ENCODE assay signal across 8 cellular contexts in genomic region chr1:86703696-86704455, GRCh38. TPM values are rescaled to one million over a fixed set of nuclear protein-coding genes. Genes with fewer than 3 reads are reported as not detected.
DNase-seq lines count a peak whose midpoint lies in the region; ATAC-seq and TF ChIP-seq lines count a peak whose summit lies in the region.

No MANE protein-coding gene starts in this region.

- H3K4me3 ChIP-seq in A673 (ENCODE audit: low read depth, low read length, poor library complexity, severe bottlenecking), result peak overlapping the region; percentile 98
- peak overlapping the region; percentile 87 for H3K4me3 ChIP-seq in fibroblast of the aortic adventitia (ENCODE audit: low read depth, low read length)
- peak overlapping the region; percentile 60 for H3K4me3 ChIP-seq in neural progenitor cell

- H3K9me3 Mint-ChIP-seq in activated CD8-positive, alpha-beta T cell treated with anti-CD3 and anti-CD28 coated beads, Interleukin-2, amount 10 ng/mL, durations not matched to agents 7 days and 5 days (ENCODE audit: insufficient read depth), result no peaks in the 10 kb centered on the region
- no peaks in the 10 kb centered on the region for H3K9me3 Mint-ChIP-seq in neural progenitor cell

- peaks cover 30% of the 10 kb centered on the region for H3K4me1 Mint-ChIP-seq in activated CD8-positive, alpha-beta T cell treated with anti-CD3 and anti-CD28 coated beads, Interleukin-2, amount 10 ng/mL, durations not matched to agents 7 days and 5 days (ENCODE audit: low read depth)
- H3K4me1 Mint-ChIP-seq in neural progenitor cell, result peaks cover 26% of the 10 kb centered on the region

- peaks cover 20% of the 10 kb centered on the region for H4K20me1 ChIP-seq in neural progenitor cell (ENCODE audit: low read depth)

- ATAC-seq in GM18508 (IDR thresholded peaks at IDR 0.05; ENCODE audit: insufficient read depth, unreplicated experiment) (peak; percentile 28), HG02981 (IDR thresholded peaks at IDR 0.05; ENCODE audit: unreplicated experiment) (peak; percentile 31)
- ATAC-seq in activated CD8-positive, alpha-beta T cell treated with anti-CD3 and anti-CD28 coated beads, Interleukin-2, amount 10 ng/mL, durations not matched to agents 7 days and 5 days, result peak; percentile 51

- intact Hi-C loops in A673 (cut with micrococcal nuclease; ENCODE audit: unreplicated experiment), result loop anchor here (2.0 to 10.0 kb wide), 3 partner anchors 38 to 381 kb away; no protein-coding TSS in a partner anchor

- no TSS peak for BruUV-seq in A673 (replicated peaks; lab: Mats Ljungman, UMichigan)

- CTCF ChIA-PET in A673 (lab: Charles Lee), result interaction anchor here (0.5 to 2.0 kb wide), 19 partner anchors 9 to 514 kb away, joined by 3 to 9 read pairs (median 4); no protein-coding TSS in a partner anchor
- CTCF ChIA-PET in activated CD8-positive, alpha-beta T cell treated with anti-CD3 and anti-CD28 coated beads, Interleukin-2, amount 10 ng/mL, durations not matched to agents 7 days and 5 days (lab: Charles Lee), result interaction anchor here (0.9 to 4.9 kb wide), 28 partner anchors 9 to 379 kb away, joined by 3 to 104 read pairs (median 6); partner anchors contain the start of genes HS2ST1, ODF2L and SELENOF

- H3K36me3 Mint-ChIP-seq in activated CD8-positive, alpha-beta T cell treated with anti-CD3 and anti-CD28 coated beads, Interleukin-2, amount 10 ng/mL, durations not matched to agents 7 days and 5 days (ENCODE audit: low read depth), result peaks cover 11% of the 10 kb centered on the region
- peaks cover 6% of the 10 kb centered on the region for H3K36me3 Mint-ChIP-seq in neural progenitor cell

- H3K27me3 ChIP-seq in A673 (replicated peaks; ENCODE audit: insufficient read depth, low read depth, low read length, poor library complexity) (no peaks in the 10 kb centered on the region), neural progenitor cell (no peaks in the 10 kb centered on the region)

- H3K4me2 ChIP-seq in neural progenitor cell, result peak overlapping the region; percentile 92

- H2AFZ ChIP-seq in neural progenitor cell (replicated peaks), result peak overlapping the region; percentile 70

- no peak overlapping the region for H3K9ac ChIP-seq in neural progenitor cell

- POLR2A ChIA-PET in A673 (lab: Charles Lee; ENCODE audit: low non-redundant PET), result no interaction called here
- POLR2A ChIA-PET in activated CD8-positive, alpha-beta T cell treated with anti-CD3 and anti-CD28 coated beads, Interleukin-2, amount 10 ng/mL, durations not matched to agents 7 days and 5 days (lab: Charles Lee), result interaction anchor here (0.6 to 4.0 kb wide), 18 partner anchors 8 to 1427 kb away, joined by 3 to 40 read pairs (median 4); partner anchors contain the start of genes BCL10, HS2ST1, ODF2L and SELENOF

- H3K4me1 ChIP-seq in A673 (ENCODE audit: insufficient read depth, low read length, poor library complexity, severe bottlenecking) (peaks cover 14% of the 10 kb centered on the region), neural progenitor cell (peaks cover 13% of the 10 kb centered on the region)

- H3K27me3 Mint-ChIP-seq in activated CD8-positive, alpha-beta T cell treated with anti-CD3 and anti-CD28 coated beads, Interleukin-2, amount 10 ng/mL, durations not matched to agents 7 days and 5 days (ENCODE audit: low read depth), result no peaks in the 10 kb centered on the region
- H3K27me3 Mint-ChIP-seq in neural progenitor cell (ENCODE audit: insufficient read depth, low read depth), result peaks cover 3% of the 10 kb centered on the region

- H3K79me2 ChIP-seq in neural progenitor cell (ENCODE audit: low read depth), result peaks cover 37% of the 10 kb centered on the region

- DNase-seq in A673 (ENCODE audit: low spot score), result no peak
- peak; percentile 68 for DNase-seq in NCI-H2196 treated with DMSO at 0.1 percent for 48 hours (lab: John Stamatoyannopoulos, UW; ENCODE audit: unreplicated experiment)
- peak; percentile 66 for DNase-seq in activated CD8-positive, alpha-beta T cell treated with anti-CD3 and anti-CD28 coated beads, Interleukin-2, amount 10 ng/mL, durations not matched to agents 7 days and 5 days
- DNase-seq in fibroblast of the aortic adventitia (ENCODE audit: low read depth), result no peak
- DNase-seq in neural progenitor cell (ENCODE audit: low spot score), result peak; percentile 73
- no peak for DNase-seq in GM19240 (ENCODE audit: insufficient read length, low spot score)

- H3K27ac ChIP-seq in A673 (ENCODE audit: low read depth, low read length, poor library complexity, severe bottlenecking), result peak overlapping the region; percentile 86
- no peak overlapping the region for H3K27ac ChIP-seq in neural progenitor cell

- peak overlapping the region; percentile 98 for H3K27ac Mint-ChIP-seq in activated CD8-positive, alpha-beta T cell treated with anti-CD3 and anti-CD28 coated beads, Interleukin-2, amount 10 ng/mL, durations not matched to agents 7 days and 5 days
- peak overlapping the region; percentile 76 for H3K27ac Mint-ChIP-seq in neural progenitor cell

- no peak for TF ChIP-seq CTCF in A673 (conservative IDR thresholded peaks at IDR 0.05; ENCODE audit: low read depth, low read length)
- TF ChIP-seq CTCF in fibroblast of the aortic adventitia (IDR thresholded peaks at IDR 0.05; ENCODE audit: insufficient read depth, low read length), result no peak
- TF ChIP-seq CTCF in neural progenitor cell (IDR thresholded peaks at IDR 0.05), result no peak

- H3K9me3 ChIP-seq in A673 (ENCODE audit: low read depth, low read length, poor library complexity, severe bottlenecking) (no peaks in the 10 kb centered on the region), neural progenitor cell (ENCODE audit: low read depth) (no peaks in the 10 kb centered on the region)

- H3K36me3 ChIP-seq in A673 (ENCODE audit: insufficient read depth, low read length, poor library complexity, severe bottlenecking) (no peaks in the 10 kb centered on the region), neural progenitor cell (no peaks in the 10 kb centered on the region)

- H3K4me3 Mint-ChIP-seq in activated CD8-positive, alpha-beta T cell treated with anti-CD3 and anti-CD28 coated beads, Interleukin-2, amount 10 ng/mL, durations not matched to agents 7 days and 5 days, result peak overlapping the region; percentile 89
- H3K4me3 Mint-ChIP-seq in neural progenitor cell, result peak overlapping the region; percentile 90

- peaks cover 24% of the 10 kb centered on the region for H3F3A ChIP-seq in neural progenitor cell (ENCODE audit: low read depth)

RNA-seq across cellular contexts. Expression of gene SH3GLB1, which starts 0.5 kb away (rescaled TPM):
- total RNA-seq in A673 (2021) (43.4 and 45.9 TPM in 2 replicates), fibroblast of the aortic adventitia (ENCODE audit: low replicate concordance) (85.3 and 89.5 TPM in 2 replicates), neural progenitor cell (ENCODE audit: low replicate concordance) (21.5 and 28.5 TPM in 2 replicates)
- 10 to 100 TPM; 66.9 to 69.2 TPM for total RNA-seq in activated CD8-positive, alpha-beta T cell treated with anti-CD3 and anti-CD28 coated beads, Interleukin-2, amount 10 ng/mL, durations not matched to agents 7 days and 5 days

Comparison
In these comparisons a context has a peak if more than half of its experiments do, and no peak if none do; other contexts are left out.
1. DNase-seq: peak in NCI-H2196 treated with DMSO at 0.1 percent for 48 hours (single experiment), activated CD8-positive, alpha-beta T cell treated with anti-CD3 and anti-CD28 coated beads, Interleukin-2, amount 10 ng/mL, durations not matched to agents 7 days and 5 days (single experiment) and neural progenitor cell (single experiment); none in A673 (single experiment), fibroblast of the aortic adventitia (single experiment) and GM19240 (single experiment).
2. Peak in every context shown above with its lines, with median percentiles within 50 percentile points of each other: H3K4me3 ChIP-seq and ATAC-seq.